In genomic region chr4:105025263-105026017, GRCh38 we compare ENCODE assay signal across 21 cellular contexts.
DNase-seq lines count a peak whose midpoint lies in the region; ATAC-seq, FAIRE-seq and TF ChIP-seq lines count a peak whose summit lies in the region.
"Had no signal": no experiment of that assay in that cellular context is flagged by ENCODE, and none has a peak within 500 bp of the region (broad histone marks: within the 10 kb centered on the region; RNA-seq: fewer than 3 reads in every experiment).

No MANE protein-coding gene starts in this region.

- no peaks in the 10 kb centered on the region for H3K79me2 ChIP-seq in HepG2 (ENCODE audit: insufficient read depth, low read length)
- H3K79me2 ChIP-seq in MM.1S (ENCODE audit: low read length), result no peaks in the 10 kb centered on the region

- H3K27me3 ChIP-seq in HepG2 (ENCODE audit: control insufficient read depth in 1 of 2, insufficient read depth in 2 of 2, low read length in 2 of 2), result no peaks in the 10 kb centered on the region
- no peaks in the 10 kb centered on the region for H3K27me3 ChIP-seq in right lobe of liver
- no peaks in the 10 kb centered on the region for H3K27me3 ChIP-seq in liver (ENCODE audit: control insufficient read depth in 4 of 4, insufficient read depth in 4 of 4, low read length in 3 of 4)
- no peaks in the 10 kb centered on the region for H3K27me3 ChIP-seq in sigmoid colon
- H3K27me3 ChIP-seq in MM.1S (replicated peaks; ENCODE audit: insufficient read depth, low read length), result no peaks in the 10 kb centered on the region

- no peak overlapping the region for H3K27ac ChIP-seq in HepG2 (ENCODE audit: extremely low read length, insufficient read depth, low read length)
- no peak overlapping the region for H3K27ac ChIP-seq in right lobe of liver
- no peak overlapping the region for H3K27ac ChIP-seq in liver (ENCODE audit: low read depth in 1 of 2, low read length in 2 of 2)
- no peak overlapping the region for H3K27ac ChIP-seq in sigmoid colon
- no peak overlapping the region for H3K27ac ChIP-seq in MM.1S (ENCODE audit: low read length)
- H3K27ac ChIP-seq: KMS-11 had no signal

- FAIRE-seq in HepG2 (lab: Jason Lieb, UNC), result no peak
- FAIRE-seq in RCC 7860 (lab: Jason Lieb, UNC), result no peak
- FAIRE-seq: A204.1, GM12878, GM19239, H54 had no signal

- H3K36me3 Mint-ChIP-seq in WTC11, result no peaks in the 10 kb centered on the region

- CTCF ChIA-PET in HepG2 (lab: Yijun Ruan, JAX; ENCODE audit: low intra/inter-chr PET ratio, low total read pairs), result no interaction called here
- CTCF ChIA-PET in WTC11 (lab: Charles Lee), result interaction anchor here (0.6 kb wide), 1 partner anchor 12 kb away, joined by 3 read pairs; no protein-coding TSS in a partner anchor

- TF ChIP-seq EP300 in HepG2 (IDR thresholded peaks at IDR 0.05; ENCODE audit: low read depth in 2 of 2, low read length in 2 of 2), result no peak
- TF ChIP-seq EP300 in HepG2 (CRISPR knock-in tag; IDR thresholded peaks at IDR 0.05; ENCODE audit: borderline replicate concordance), result no peak
- TF ChIP-seq EP300 in sigmoid colon (IDR thresholded peaks at IDR 0.05), result no peak

- H3K36me3 ChIP-seq in HepG2 (replicated peaks in 1 of 2; ENCODE audit: control insufficient read depth in 1 of 2, insufficient read depth in 2 of 2, low read length in 2 of 2), result no peaks in the 10 kb centered on the region
- H3K36me3 ChIP-seq in right lobe of liver, result no peaks in the 10 kb centered on the region
- no peaks in the 10 kb centered on the region for H3K36me3 ChIP-seq in liver (ENCODE audit: control insufficient read depth in 4 of 4, insufficient read depth in 3 of 4, low read depth in 1 of 4, low read length in 3 of 4)
- no peaks in the 10 kb centered on the region for H3K36me3 ChIP-seq in sigmoid colon
- no peaks in the 10 kb centered on the region for H3K36me3 ChIP-seq in MM.1S (replicated peaks; ENCODE audit: insufficient read depth, low read length)

- H3K4me1 ChIP-seq in HepG2 (ENCODE audit: insufficient read depth, low read length) (no peaks in the 10 kb centered on the region), right lobe of liver (no peaks in the 10 kb centered on the region), liver (ENCODE audit: control insufficient read depth in 4 of 4, insufficient read depth in 4 of 4, low read length in 3 of 4) (no peaks in the 10 kb centered on the region), sigmoid colon (no peaks in the 10 kb centered on the region), MM.1S (ENCODE audit: low read length) (no peaks in the 10 kb centered on the region)
- H3K4me1 ChIP-seq: Caco-2 had no signal

- H3F3A ChIP-seq in MM.1S (ENCODE audit: insufficient read depth, low read length), result no peaks in the 10 kb centered on the region

- ATAC-seq in HepG2 (peak; percentile 56), right lobe of liver (no peak), WTC11 (peak; percentile 92)
- ATAC-seq: GM12878, SK-N-SH treated with all-trans-retinoic acid at 6 μM for 48 hours had no signal

- H3K9ac ChIP-seq in HepG2 (ENCODE audit: insufficient read depth, low read depth, low read length) (no peak overlapping the region), liver (ENCODE audit: low read depth in 1 of 2, low read length in 2 of 2) (no peak overlapping the region), MM.1S (ENCODE audit: low read length) (no peak overlapping the region)
- H3K9ac ChIP-seq: KMS-11 had no signal

- intact Hi-C loops in HepG2 (cut with micrococcal nuclease; ENCODE audit: unreplicated experiment), result no loop called here
- intact Hi-C loops in right lobe of liver (cut with DNase I), result no loop called here
- intact Hi-C loops in sigmoid colon (cut with DNase I), result no loop called here

- TF ChIP-seq RAD21 in HepG2 (CRISPR knock-in tag; IDR thresholded peaks at IDR 0.05), result no peak
- no peak for TF ChIP-seq RAD21 in liver (IDR thresholded peaks at IDR 0.05)

- POLR2A ChIA-PET in HepG2 (lab: Yijun Ruan, JAX), result no interaction called here
- POLR2A ChIA-PET in WTC11 (lab: Charles Lee), result no interaction called here

- no peaks in the 10 kb centered on the region for H3K9me3 ChIP-seq in HepG2 (ENCODE audit: low read length)
- H3K9me3 ChIP-seq in right lobe of liver, result no peaks in the 10 kb centered on the region
- H3K9me3 ChIP-seq in liver (ENCODE audit: control insufficient read depth in 4 of 4, low read length in 3 of 4), result peaks cover 0 to 13% (median 5%) of the 10 kb centered on the region in 4 donors
- peaks cover 0 to 4% (median 3%) of the 10 kb centered on the region in 4 donors for H3K9me3 ChIP-seq in sigmoid colon
- no peaks in the 10 kb centered on the region for H3K9me3 ChIP-seq in MM.1S (replicated peaks; ENCODE audit: insufficient read depth, low read length)

- DNase-seq in HepG2 (ENCODE audit: low spot score) (no peak), right lobe of liver (no peak), WTC11 (ENCODE audit: low spot score) (peak; percentile 25), sigmoid colon (no peak), RCC 7860 (ENCODE audit: low spot score) (no peak), MM.1S (no peak)
- DNase-seq: Caco-2; CD4-positive, alpha-beta T cell; GDM1; HFFc6; NCI-H1105; NCI-H1694; NCI-H2081 treated with DMSO at 0.1 percent for 48 hours; Right ventricle myocardium superior had no signal

- TF ChIP-seq CTCF in HepG2 (CRISPR knock-in tag; IDR thresholded peaks at IDR 0.05), result no peak
- TF ChIP-seq CTCF in right lobe of liver (IDR thresholded peaks at IDR 0.05), result no peak
- no peak for TF ChIP-seq CTCF in WTC11 (IDR thresholded peaks at IDR 0.05)
- TF ChIP-seq CTCF in liver (IDR thresholded peaks at IDR 0.05; ENCODE audit: low read depth, low read length, missing input control), result no peak
- TF ChIP-seq CTCF in sigmoid colon (IDR thresholded peaks at IDR 0.05), result no peak
- TF ChIP-seq CTCF in MM.1S (IDR thresholded peaks at IDR 0.05; ENCODE audit: low read length), result no peak

- H4K20me1 ChIP-seq in HepG2 (ENCODE audit: insufficient read depth, low read length), result no peaks in the 10 kb centered on the region
- H4K20me1 ChIP-seq in MM.1S (ENCODE audit: insufficient read depth, low read length), result no peaks in the 10 kb centered on the region

- TF ChIP-seq POLR2A in HepG2 (IDR thresholded peaks at IDR 0.05; ENCODE audit: insufficient read depth in 1 of 2, low read depth in 2 of 2, low read length in 2 of 2) (no peak), right lobe of liver (IDR thresholded peaks at IDR 0.05) (no peak), sigmoid colon (IDR thresholded peaks at IDR 0.05) (no peak)

- no peaks in the 10 kb centered on the region for H3K9me2 ChIP-seq in MM.1S (replicated peaks; ENCODE audit: insufficient read depth, low read length)

- no peaks in the 10 kb centered on the region for H3K9me3 Mint-ChIP-seq in WTC11

- H3K4me3 ChIP-seq in HepG2 (replicated peaks in 1 of 3; ENCODE audit: insufficient read depth in 1 of 3, low read depth in 2 of 3, low read length in 3 of 3) (no peak overlapping the region), right lobe of liver (no peak overlapping the region), liver (ENCODE audit: low read depth in 1 of 3, low read length in 3 of 3) (peak overlapping the region in 2 of 3 donors; percentile 3 to 8), sigmoid colon (no peak overlapping the region), MM.1S (ENCODE audit: low read length) (no peak overlapping the region)
- H3K4me3 ChIP-seq: GM12878 had no signal

- H3K4me1 Mint-ChIP-seq in WTC11, result no peaks in the 10 kb centered on the region

- 0% methylated on average over 2 of the region's 2 CpGs for WGBS in HepG2 (ENCODE audit: low lambda C conversion rate)
- 81% methylated on average over 2 of the region's 2 CpGs for WGBS in right lobe of liver (ENCODE audit: insufficient coverage, low coverage, low lambda C conversion rate, missing lambda C conversion rate)
- 92% methylated on average over 2 of the region's 2 CpGs for WGBS in liver
- WGBS in sigmoid colon, 2 donors, result 93 to 95% methylated on average over 2 of the region's 2 CpGs

- H3K27ac Mint-ChIP-seq in WTC11, result no peak overlapping the region
- H3K27ac Mint-ChIP-seq: CD4-positive, alpha-beta T cell; HFFc6 had no signal

- no peak overlapping the region for H2AFZ ChIP-seq in HepG2 (ENCODE audit: low read length)
- no peak overlapping the region for H2AFZ ChIP-seq in MM.1S (ENCODE audit: low read length)

- no TSS peak for BruUV-seq in HepG2 (replicated peaks; lab: Mats Ljungman, UMichigan)

- no peak overlapping the region for H3K4me2 ChIP-seq in HepG2 (ENCODE audit: low read depth, low read length)
- no peak overlapping the region for H3K4me2 ChIP-seq in MM.1S (ENCODE audit: low read depth, low read length)
- H3K4me2 ChIP-seq: KMS-11 had no signal

- H3K27me3 Mint-ChIP-seq in WTC11 (ENCODE audit: low read depth), result peaks cover 7% of the 10 kb centered on the region
- H3K27me3 Mint-ChIP-seq: CD4-positive, alpha-beta T cell had no signal

- H3K4me3 Mint-ChIP-seq in WTC11, result no peak overlapping the region
- H3K4me3 Mint-ChIP-seq: CD4-positive, alpha-beta T cell; HFFc6 had no signal

- in situ Hi-C loops in HepG2 (cut with HindIII; ENCODE audit: extremely low pct_ligation_motif_present, low pct_unique_long_range_greater_than_20kb), result no loop called here

TF ChIP-seq in HepG2, 621 proteins besides CTCF, POLR2A, EP300 and RAD21 (continues in another document):
- 0 out of 2 replicates have a peak, but pooled peaks have one; percentile 7 for TF ChIP-seq STAG1 (CRISPR knock-in tag; IDR thresholded peaks at IDR 0.05)
- TF ChIP-seq RARA (CRISPR knock-in tag; IDR thresholded peaks at IDR 0.05), result no peak
- TF ChIP-seq KDM3A (CRISPR knock-in tag; IDR thresholded peaks at IDR 0.05; ENCODE audit: low read depth), result no peak

TF ChIP-seq in WTC11, 78 proteins besides CTCF, POLR2A, EP300 and RAD21 (continues in another document):
- TF ChIP-seq SOX15 (CRISPR knock-in tag; IDR thresholded peaks at IDR 0.05) (no peak), IRF2 (CRISPR knock-in tag; IDR thresholded peaks at IDR 0.05; ENCODE audit: borderline replicate concordance, low read depth) (no peak), MXD4 (CRISPR knock-in tag; IDR thresholded peaks at IDR 0.05; ENCODE audit: borderline replicate concordance) (no peak), FOXP1 (CRISPR knock-in tag; IDR thresholded peaks at IDR 0.05; ENCODE audit: borderline replicate concordance) (no peak)

TF ChIP-seq in liver, 16 proteins besides CTCF, POLR2A, EP300 and RAD21 (continues in another document):
- TF ChIP-seq FOXA1 (IDR thresholded peaks at IDR 0.05) (no peak), SP1 (IDR thresholded peaks at IDR 0.05) (no peak), ATF3 (IDR thresholded peaks at IDR 0.05) (no peak)

Comparison
In these comparisons a context has a peak if more than half of its experiments do, and no peak if none do; other contexts are left out.
1. ATAC-seq: peak in HepG2 (single experiment) and WTC11 (single experiment); none in right lobe of liver (0 of 4).
2. H3K4me3 ChIP-seq: peak in liver (2 of 3); none in HepG2 (0 of 3), right lobe of liver (0 of 3), sigmoid colon (0 of 4) and MM.1S (single experiment).